Comparison of ENCODE assay signal across 8 cellular contexts in genomic region chr4:183097251-183098079, GRCh38. TPM values are rescaled to one million over a fixed set of nuclear protein-coding genes. Genes with fewer than 3 reads are reported as not detected.
DNase-seq lines count a peak whose midpoint lies in the region; ATAC-seq and TF ChIP-seq lines count a peak whose summit lies in the region.

No MANE protein-coding gene starts in this region.

- H3K4me3 ChIP-seq in H7 (ENCODE audit: insufficient read depth, low read depth, low read length) (peak overlapping the region; percentile 80), right atrium auricular region (peak overlapping the region; percentile 89 to 91)

- H3K27me3 ChIP-seq in H7 (ENCODE audit: control insufficient read depth, insufficient read depth, low read length) (no peaks in the 10 kb centered on the region), right atrium auricular region (no peaks in the 10 kb centered on the region)

- ATAC-seq in sciatic nerve (peak; percentile 35), HG02884 (IDR thresholded peaks at IDR 0.05; ENCODE audit: unreplicated experiment) (no peak)

- H3K9me3 ChIP-seq in right atrium auricular region, result no peaks in the 10 kb centered on the region

- no peak for TF ChIP-seq CTCF in right atrium auricular region (IDR thresholded peaks at IDR 0.05)

- peak overlapping the region; percentile 97 to 98 for H3K27ac ChIP-seq in right atrium auricular region

- intact Hi-C loops in sciatic nerve (cut with DNase I), result no loop called here

- H3K4me1 ChIP-seq in right atrium auricular region, result peaks cover 0 to 32% of the 10 kb centered on the region in 2 donors

- H3K36me3 ChIP-seq in H7 (replicated peaks; ENCODE audit: control insufficient read depth, insufficient read depth, low read length), result no peaks in the 10 kb centered on the region
- no peaks in the 10 kb centered on the region for H3K36me3 ChIP-seq in right atrium auricular region

- DNase-seq in H7, result peak; percentile 75
- peak; percentile 6 for DNase-seq in activated effector memory CD4-positive, alpha-beta T cell treated with Interleukin-2 at 50 U/mL for 16 hours
- no peak for DNase-seq in right atrium auricular region (ENCODE audit: low spot score)
- DNase-seq in sciatic nerve (ENCODE audit: low spot score), result peak; percentile 66
- no peak for DNase-seq in GDM1 (lab: John Stamatoyannopoulos, UW)
- DNase-seq in cerebellar nuclear complex (lab: John Stamatoyannopoulos, UW), result no peak
- DNase-seq in NCI-H146 treated with DMSO at 0.1 percent for 48 hours (lab: John Stamatoyannopoulos, UW; ENCODE audit: unreplicated experiment), result no peak

RNA-seq across cellular contexts. Expression of gene WWC2, which starts 1.6 kb away (rescaled TPM):
- 28.7 and 44.5 TPM in 2 replicates for total RNA-seq in H7 (2014; rRNA removed; shearing (Covaris generic))
- total RNA-seq in right atrium auricular region (10 to 100 TPM; 22.4 to 22.7 TPM), sciatic nerve (67.3 TPM)

Comparison
In these comparisons a context has a peak if more than half of its experiments do, and no peak if none do; other contexts are left out.
1. DNase-seq: peak in H7 (single experiment), activated effector memory CD4-positive, alpha-beta T cell treated with Interleukin-2 at 50 U/mL for 16 hours (single experiment) and sciatic nerve (single experiment); none in right atrium auricular region (single experiment), GDM1 (single experiment), cerebellar nuclear complex (0 of 2) and NCI-H146 treated with DMSO at 0.1 percent for 48 hours (single experiment).